ENCODE assay signal across 9 cellular contexts in genomic region chr20:11686900-11687543, GRCh38.
DNase-seq lines count a peak whose midpoint lies in the region; FAIRE-seq and TF ChIP-seq lines count a peak whose summit lies in the region.
"Had no signal": no experiment of that assay in that cellular context is flagged by ENCODE, and none has a peak within 500 bp of the region (broad histone marks: within the 10 kb centered on the region; RNA-seq: fewer than 3 reads in every experiment).

No MANE protein-coding gene starts in this region.

- CTCF ChIA-PET in CD4-positive, alpha-beta memory T cell (lab: Charles Lee; ENCODE audit: partially characterized antibody): no interaction called here

- FAIRE-seq in H54 (lab: Jason Lieb, UNC): no peak

- TF ChIP-seq EP300 in sigmoid colon (IDR thresholded peaks at IDR 0.05): no peak

- no peaks in the 10 kb centered on the region for H3K4me1 Mint-ChIP-seq in CD4-positive, alpha-beta memory T cell

- H3K27me3 ChIP-seq in sigmoid colon: no peaks in the 10 kb centered on the region
- H3K27me3 ChIP-seq in CD4-positive, alpha-beta memory T cell (ENCODE audit: insufficient read depth, low read length): no peaks in the 10 kb centered on the region
- H3K27me3 ChIP-seq: uterus had no signal

- no peaks in the 10 kb centered on the region for H3K36me3 ChIP-seq in sigmoid colon
- H3K36me3 ChIP-seq in CD4-positive, alpha-beta memory T cell (ENCODE audit: insufficient read depth, low read length): no peaks in the 10 kb centered on the region
- H3K36me3 ChIP-seq: uterus had no signal

- WGBS in sigmoid colon, 2 donors: 4 to 11% methylated on average over 38 of the region's 38 CpGs

- no peaks in the 10 kb centered on the region for H3K27me3 Mint-ChIP-seq in CD4-positive, alpha-beta memory T cell

- peak overlapping the region; percentile 38 for H3K4me3 ChIP-seq in iPS-11a (ENCODE audit: low read depth, low read length)
- H3K4me3 ChIP-seq in sigmoid colon: peak overlapping the region in 3 of 4 donors; percentile 34 to 47 (median 46)
- H3K4me3 ChIP-seq in CD4-positive, alpha-beta memory T cell (ENCODE audit: low read length in 2 of 2): no peak overlapping the region

- intact Hi-C loops in sigmoid colon (cut with DNase I): no loop called here
- intact Hi-C loops in CD4-positive, alpha-beta memory T cell (cut with micrococcal nuclease): no loop called here

- no peak overlapping the region for H3K27ac Mint-ChIP-seq in CD4-positive, alpha-beta memory T cell

- no peak overlapping the region for H3K4me3 Mint-ChIP-seq in CD4-positive, alpha-beta memory T cell

- peak; percentile 36 for DNase-seq in GM03348 (ENCODE audit: low spot score)
- peak; percentile 59 for DNase-seq in sigmoid colon
- no peak for DNase-seq in activated CD4-positive, CD25-positive, alpha-beta regulatory T cell treated with anti-CD3 and anti-CD28 coated beads, Interleukin-2, amount 50 U/mL, for 72 hours
- DNase-seq in H54 (ENCODE audit: insufficient read length, low spot score): no peak
- no peak for DNase-seq in CD4-positive, alpha-beta memory T cell
- no peak for DNase-seq in SK-N-DZ (ENCODE audit: low spot score)

- H3K9me3 ChIP-seq in sigmoid colon: no peaks in the 10 kb centered on the region
- H3K9me3 ChIP-seq in CD4-positive, alpha-beta memory T cell (ENCODE audit: control insufficient read depth in 1 of 2, low read length in 2 of 2): no peaks in the 10 kb centered on the region
- H3K9me3 ChIP-seq: uterus had no signal

- POLR2A ChIA-PET in CD4-positive, alpha-beta memory T cell (lab: Charles Lee; ENCODE audit: partially characterized antibody): no interaction called here

- TF ChIP-seq POLR2A in sigmoid colon (IDR thresholded peaks at IDR 0.05): no peak
- no peak for TF ChIP-seq POLR2A in H54 (IDR thresholded peaks at IDR 0.05; ENCODE audit: low read depth, low read length)

- H3K36me3 Mint-ChIP-seq in CD4-positive, alpha-beta memory T cell: no peaks in the 10 kb centered on the region

- peaks cover 0 to 14% (median 9%) of the 10 kb centered on the region in 8 donors for H3K9me3 Mint-ChIP-seq in CD4-positive, alpha-beta memory T cell

- H3K27ac ChIP-seq in angular gyrus (ENCODE audit: low read depth, low read length) (peak overlapping the region; percentile 52), sigmoid colon (no peak overlapping the region)
- no peak overlapping the region for H3K27ac ChIP-seq in CD4-positive, alpha-beta memory T cell (ENCODE audit: low read depth, low read length)
- H3K27ac ChIP-seq: uterus had no signal

- H3K4me1 ChIP-seq in sigmoid colon: peaks cover 0 to 12% (median 9%) of the 10 kb centered on the region in 4 donors
- no peaks in the 10 kb centered on the region for H3K4me1 ChIP-seq in CD4-positive, alpha-beta memory T cell (ENCODE audit: insufficient read depth, low read length)

- TF ChIP-seq CTCF in sigmoid colon (IDR thresholded peaks at IDR 0.05): no peak

Comparison
In these comparisons a context has a peak if more than half of its experiments do, and no peak if none do; other contexts are left out.
1. DNase-seq: peak in GM03348 (single experiment) and sigmoid colon (single experiment); none in activated CD4-positive, CD25-positive, alpha-beta regulatory T cell treated with anti-CD3 and anti-CD28 coated beads, Interleukin-2, amount 50 U/mL, for 72 hours (single experiment), H54 (single experiment), CD4-positive, alpha-beta memory T cell (0 of 5) and SK-N-DZ (single experiment).
2. H3K4me3 ChIP-seq: peak in iPS-11a (single experiment) and sigmoid colon (3 of 4); none in CD4-positive, alpha-beta memory T cell (0 of 2).